ENCODE assay signal across 9 cellular contexts in genomic region chr12:50314629-50315312, GRCh38. TPM values are rescaled to one million over a fixed set of nuclear protein-coding genes. Genes with fewer than 3 reads are reported as not detected.
A peak's percentile ranks its signal among the peaks of the same experiment; 100 is the strongest.
DNase-seq lines count a peak whose midpoint lies in the region; ATAC-seq and TF ChIP-seq lines count a peak whose summit lies in the region.
"Had no signal": no experiment of that assay in that cellular context is flagged by ENCODE, and none has a peak within 500 bp of the region (broad histone marks: within the 10 kb centered on the region; RNA-seq: fewer than 3 reads in every experiment).

No MANE protein-coding gene starts in this region.

- no peak for ATAC-seq in HG03571 (IDR thresholded peaks at IDR 0.05; ENCODE audit: unreplicated experiment)

- H3K4me3 Mint-ChIP-seq in chondrocyte (ENCODE audit: unreplicated experiment): no peak overlapping the region
- H3K4me3 Mint-ChIP-seq in mesothelial cell of epicardium: no peak overlapping the region
- H3K4me3 Mint-ChIP-seq: central memory CD8-positive, alpha-beta T cell had no signal

- H3K27me3 Mint-ChIP-seq in chondrocyte (ENCODE audit: low read depth): no peaks in the 10 kb centered on the region
- no peaks in the 10 kb centered on the region for H3K27me3 Mint-ChIP-seq in mesothelial cell of epicardium (ENCODE audit: low read depth)
- H3K27me3 Mint-ChIP-seq: central memory CD8-positive, alpha-beta T cell had no signal

- TF ChIP-seq CTCF in GM12872 (IDR thresholded peaks at IDR 0.05; ENCODE audit: insufficient read depth, low read depth, low read length) (peak; percentile 65), chondrocyte (IDR thresholded peaks at IDR 0.05) (peak; percentile 92), mesothelial cell of epicardium (IDR thresholded peaks at IDR 0.05; ENCODE audit: unreplicated experiment) (peak; percentile 66)

- H3K4me1 Mint-ChIP-seq in chondrocyte (ENCODE audit: low read depth) (peaks cover 5% of the 10 kb centered on the region), mesothelial cell of epicardium (no peaks in the 10 kb centered on the region)
- H3K4me1 Mint-ChIP-seq: central memory CD8-positive, alpha-beta T cell had no signal

- peaks cover 1% of the 10 kb centered on the region for H3K36me3 Mint-ChIP-seq in chondrocyte (ENCODE audit: low read depth)
- peaks cover 3% of the 10 kb centered on the region for H3K36me3 Mint-ChIP-seq in mesothelial cell of epicardium

- peak overlapping the region; percentile 8 for H3K27ac Mint-ChIP-seq in chondrocyte (ENCODE audit: unreplicated experiment)
- H3K27ac Mint-ChIP-seq in mesothelial cell of epicardium: peak overlapping the region; percentile 56

- DNase-seq in 8988T (peak; percentile 34), NCI-H446 treated with DMSO at 0.1 percent for 48 hours (lab: John Stamatoyannopoulos, UW) (peak; percentile 34), chondrocyte (ENCODE audit: low spot score) (no peak), mesothelial cell of epicardium (ENCODE audit: low spot score in 2 of 2, unreplicated experiment in 2 of 2) (no peak), inferior parietal cortex (ENCODE audit: extremely low spot score) (no peak), hippocampal formation (lab: John Stamatoyannopoulos, UW) (no peak)

- no peaks in the 10 kb centered on the region for H3K9me3 Mint-ChIP-seq in chondrocyte (ENCODE audit: low read depth)
- no peaks in the 10 kb centered on the region for H3K9me3 Mint-ChIP-seq in mesothelial cell of epicardium
- H3K9me3 Mint-ChIP-seq: central memory CD8-positive, alpha-beta T cell had no signal

RNA-seq across cellular contexts. Expression of gene LIMA1, which starts 31.5 kb away (rescaled TPM):
- 90.3 to 120 TPM (median 114 TPM) in 3 replicates for total RNA-seq in chondrocyte
- total RNA-seq in mesothelial cell of epicardium: 114 to 120 TPM (median 115 TPM) in 3 replicates

Comparison
In these comparisons a context has a peak if more than half of its experiments do, and no peak if none do; other contexts are left out.
1. DNase-seq: peak in 8988T (single experiment) and NCI-H446 treated with DMSO at 0.1 percent for 48 hours (single experiment); none in chondrocyte (single experiment), mesothelial cell of epicardium (0 of 2), inferior parietal cortex (single experiment) and hippocampal formation (0 of 2).
2. Peak in every context shown above with its lines, with median percentiles within 50 percentile points of each other: CTCF ChIP-seq.